Comparison of ENCODE assay signal across 8 cellular contexts in genomic region chr16:18570529-18571307, GRCh38. TPM values are rescaled to one million over a fixed set of nuclear protein-coding genes. Genes with fewer than 3 reads are reported as not detected.
DNase-seq lines count a peak whose midpoint lies in the region; ATAC-seq and TF ChIP-seq lines count a peak whose summit lies in the region.
"Not testable (repeated sequence)": the region's sequence is repeated elsewhere in the genome, so short reads cannot be mapped to it uniquely, and the experiment has no call there.

No MANE protein-coding gene starts in this region.

- not testable (repeated sequence) for H3K9me3 ChIP-seq in HCT116 (ENCODE audit: control insufficient read depth in 1 of 2, insufficient read depth in 1 of 2, low read depth in 1 of 2, low read length in 2 of 2); adipocyte (ENCODE audit: control insufficient read depth, low read length); hepatocyte (ENCODE audit: low read depth); mucosa of descending colon; transverse colon

- not testable (repeated sequence) for TF ChIP-seq CTCF in HCT116 (IDR thresholded peaks at IDR 0.05 in 2 of 3, conservative IDR thresholded peaks at IDR 0.05 in 1 of 3; ENCODE audit: borderline replicate concordance in 1 of 3, insufficient read depth in 1 of 3, low read depth in 2 of 3, low read length in 2 of 3); foreskin keratinocyte (conservative IDR thresholded peaks at IDR 0.05); hepatocyte (IDR thresholded peaks at IDR 0.05; ENCODE audit: poor library complexity); mucosa of descending colon (IDR thresholded peaks at IDR 0.05); transverse colon (IDR thresholded peaks at IDR 0.05)

- RAD21 ChIA-PET in HCT116 (lab: Charles Lee; ENCODE audit: low non-redundant PET in 1 of 2, low total read pairs in 2 of 2, uncharacterized antibody in 2 of 2, unreplicated experiment in 2 of 2), result not testable (repeated sequence)

- H3K79me2 ChIP-seq in HCT116 (ENCODE audit: insufficient read depth, low read length); hepatocyte: not testable (repeated sequence)

- TF ChIP-seq POLR2A in HCT116 (IDR thresholded peaks at IDR 0.05; ENCODE audit: borderline replicate concordance, extremely low read depth, insufficient read depth, insufficient read length); transverse colon (IDR thresholded peaks at IDR 0.05): not testable (repeated sequence)

- H3K4me3 ChIP-seq in HCT116 (replicated peaks in 1 of 2; ENCODE audit: low read depth in 1 of 2, low read length in 2 of 2); adipocyte (ENCODE audit: low read length); hepatocyte; mucosa of descending colon: not testable (repeated sequence)
- H3K4me3 ChIP-seq in skeletal muscle cell (ENCODE audit: low read depth, low read length), result peak overlapping the region; percentile 26
- peak overlapping the region in 2 of 4 donors; percentile 18 to 43 for H3K4me3 ChIP-seq in transverse colon

- not testable (repeated sequence) for H3K4me3 Mint-ChIP-seq in activated CD4-positive, alpha-beta T cell treated with anti-CD3 and anti-CD28 coated beads for 36 hours

- H3K27ac Mint-ChIP-seq in activated CD4-positive, alpha-beta T cell treated with anti-CD3 and anti-CD28 coated beads for 36 hours, result not testable (repeated sequence)

- not testable (repeated sequence) for H4K20me1 ChIP-seq in HCT116 (ENCODE audit: insufficient read depth); hepatocyte (ENCODE audit: insufficient read depth, poor library complexity, severe bottlenecking)

- not testable (repeated sequence) for H3K27me3 ChIP-seq in HCT116 (ENCODE audit: insufficient read depth, low read length); adipocyte (replicated peaks; ENCODE audit: control insufficient read depth, insufficient read depth, low read length); foreskin keratinocyte; hepatocyte; transverse colon

- CTCF ChIA-PET in HCT116 (lab: Charles Lee); activated CD4-positive, alpha-beta T cell treated with anti-CD3 and anti-CD28 coated beads for 36 hours (lab: Charles Lee): not testable (repeated sequence)

- H3K4me1 ChIP-seq in HCT116 (ENCODE audit: control insufficient read depth in 1 of 2, insufficient read depth in 2 of 2, low read length in 2 of 2); adipocyte (ENCODE audit: control insufficient read depth, insufficient read depth, low read length); foreskin keratinocyte; hepatocyte (ENCODE audit: insufficient read depth); mucosa of descending colon (ENCODE audit: low read depth); transverse colon: not testable (repeated sequence)

- TF ChIP-seq EP300 in transverse colon (IDR thresholded peaks at IDR 0.05; ENCODE audit: low read depth), result not testable (repeated sequence)

- peak; percentile 52 for ATAC-seq in HCT116
- peak; percentile 43 for ATAC-seq in activated CD4-positive, alpha-beta T cell treated with anti-CD3 and anti-CD28 coated beads for 36 hours
- ATAC-seq in foreskin keratinocyte, result peak; percentile 53
- peak; percentile 95 for ATAC-seq in mucosa of descending colon

- POLR2A ChIA-PET in HCT116 (lab: Charles Lee); activated CD4-positive, alpha-beta T cell treated with anti-CD3 and anti-CD28 coated beads for 36 hours (lab: Charles Lee): not testable (repeated sequence)

- H3K9ac ChIP-seq in HCT116 (ENCODE audit: low read length); adipocyte (ENCODE audit: low read length): not testable (repeated sequence)

- not testable (repeated sequence) for BruUV-seq in HCT116 (replicated peaks; lab: Mats Ljungman, UMichigan)

- H3K9me3 Mint-ChIP-seq in activated CD4-positive, alpha-beta T cell treated with anti-CD3 and anti-CD28 coated beads for 36 hours (ENCODE audit: low read depth), result not testable (repeated sequence)

- 21% methylated on average over 17 of the region's 46 CpGs for WGBS in hepatocyte (ENCODE audit: low lambda C conversion rate, missing lambda C conversion rate)
- 34% methylated on average over 18 of the region's 46 CpGs; no CpG with 5 or more reads in 1 of the 2 donors for WGBS in transverse colon (ENCODE audit: low coverage in 1 of 2), 2 donors

- H3K27ac ChIP-seq in HCT116 (ENCODE audit: low read depth, low read length); foreskin keratinocyte: not testable (repeated sequence)
- H3K27ac ChIP-seq in hepatocyte, result peak overlapping the region; percentile 27
- peak overlapping the region in 1 of 4 donors; percentile 17 for H3K27ac ChIP-seq in transverse colon

- H3K27me3 Mint-ChIP-seq in activated CD4-positive, alpha-beta T cell treated with anti-CD3 and anti-CD28 coated beads for 36 hours, result not testable (repeated sequence)

- intact Hi-C loops in HCT116 (cut with micrococcal nuclease); activated CD4-positive, alpha-beta T cell treated with anti-CD3 and anti-CD28 coated beads for 36 hours (cut with DNase I, micrococcal nuclease); mucosa of descending colon (cut with DNase I, micrococcal nuclease); transverse colon (cut with DNase I; ENCODE audit: low total_unique reads): not testable (repeated sequence)

- not testable (repeated sequence) for H3K36me3 Mint-ChIP-seq in activated CD4-positive, alpha-beta T cell treated with anti-CD3 and anti-CD28 coated beads for 36 hours (ENCODE audit: low read depth)

- not testable (repeated sequence) for H3K9me2 ChIP-seq in HCT116 (ENCODE audit: insufficient read depth); hepatocyte (replicated peaks; ENCODE audit: insufficient read depth)

- not testable (repeated sequence) for H3K4me2 ChIP-seq in HCT116 (ENCODE audit: low read length)
- H3K4me2 ChIP-seq in hepatocyte, result peak overlapping the region; percentile 64

- not testable (repeated sequence) for TF ChIP-seq RAD21 in HCT116 (IDR thresholded peaks at IDR 0.05; ENCODE audit: low read depth)

- not testable (repeated sequence) for H2AFZ ChIP-seq in HCT116 (ENCODE audit: low read depth, low read length, poor library complexity, severe bottlenecking); hepatocyte

- in situ Hi-C loops in transverse colon (cut with MboI; ENCODE audit: low pct_ligation_motif_present in 1 of 4, low pct_unique_long_range_greater_than_20kb in 1 of 4, low sequenced_read_pairs in 3 of 4), result not testable (repeated sequence)

- not testable (repeated sequence) for H3K4me1 Mint-ChIP-seq in activated CD4-positive, alpha-beta T cell treated with anti-CD3 and anti-CD28 coated beads for 36 hours

- not testable (repeated sequence) for DNase-seq in HCT116 (ENCODE audit: low read depth, low spot score); foreskin keratinocyte; skeletal muscle cell (ENCODE audit: low read depth)
- DNase-seq in activated CD4-positive, alpha-beta T cell treated with anti-CD3 and anti-CD28 coated beads for 36 hours, result peak; percentile 8
- DNase-seq in adipocyte (ENCODE audit: low read depth) (peak; percentile 13), hepatocyte (ENCODE audit: low spot score) (peak; percentile 22), mucosa of descending colon (peak in 2 of 3 donors; percentile 60 to 72), transverse colon (peak; percentile 48)

- H3K36me3 ChIP-seq in HCT116 (ENCODE audit: control insufficient read depth in 1 of 2, insufficient read depth in 2 of 2, low read length in 2 of 2); adipocyte (ENCODE audit: control insufficient read depth, insufficient read depth, low read length, severe bottlenecking); hepatocyte (replicated peaks; ENCODE audit: insufficient read depth, low read depth); mucosa of descending colon (ENCODE audit: low read depth); transverse colon: not testable (repeated sequence)

RNA-seq across cellular contexts. Expression of gene NOMO2, which starts 8.8 kb away (rescaled TPM):
- total RNA-seq in HCT116 (2021; ENCODE audit: unreplicated experiment), result 110 TPM
- polyA plus RNA-seq in HCT116 (2012), result 167 and 170 TPM in 2 replicates
- total RNA-seq in activated CD4-positive, alpha-beta T cell treated with anti-CD3 and anti-CD28 coated beads for 36 hours, result 10 to 100 TPM; 65.0 to 83.4 TPM
- total RNA-seq in foreskin keratinocyte, result 152 and 155 TPM in 2 replicates
- polyA plus RNA-seq in foreskin keratinocyte, result 133 and 134 TPM in 2 replicates
- 92.8 and 94.4 TPM in 2 replicates for total RNA-seq in hepatocyte
- 120 and 129 TPM in 2 replicates for polyA plus RNA-seq in hepatocyte
- 100 to 1,000 TPM in 1 of 3 donors, 10 to 100 TPM in 2; 61.3 to 106 (median 81.2) TPM for total RNA-seq in mucosa of descending colon
- total RNA-seq in transverse colon, result 10 to 100 TPM; 18.7 to 90.3 (median 74.1) TPM

Comparison
In these comparisons a context has a peak if more than half of its experiments do, and no peak if none do; other contexts are left out.
1. ATAC-seq: peak in every context shown above with its lines; median percentile 95 in mucosa of descending colon; 53 in foreskin keratinocyte; 52 in HCT116; 43 in activated CD4-positive, alpha-beta T cell treated with anti-CD3 and anti-CD28 coated beads for 36 hours.